10 cellular contexts compared by ENCODE assay signal in the genomic region with DNA sequence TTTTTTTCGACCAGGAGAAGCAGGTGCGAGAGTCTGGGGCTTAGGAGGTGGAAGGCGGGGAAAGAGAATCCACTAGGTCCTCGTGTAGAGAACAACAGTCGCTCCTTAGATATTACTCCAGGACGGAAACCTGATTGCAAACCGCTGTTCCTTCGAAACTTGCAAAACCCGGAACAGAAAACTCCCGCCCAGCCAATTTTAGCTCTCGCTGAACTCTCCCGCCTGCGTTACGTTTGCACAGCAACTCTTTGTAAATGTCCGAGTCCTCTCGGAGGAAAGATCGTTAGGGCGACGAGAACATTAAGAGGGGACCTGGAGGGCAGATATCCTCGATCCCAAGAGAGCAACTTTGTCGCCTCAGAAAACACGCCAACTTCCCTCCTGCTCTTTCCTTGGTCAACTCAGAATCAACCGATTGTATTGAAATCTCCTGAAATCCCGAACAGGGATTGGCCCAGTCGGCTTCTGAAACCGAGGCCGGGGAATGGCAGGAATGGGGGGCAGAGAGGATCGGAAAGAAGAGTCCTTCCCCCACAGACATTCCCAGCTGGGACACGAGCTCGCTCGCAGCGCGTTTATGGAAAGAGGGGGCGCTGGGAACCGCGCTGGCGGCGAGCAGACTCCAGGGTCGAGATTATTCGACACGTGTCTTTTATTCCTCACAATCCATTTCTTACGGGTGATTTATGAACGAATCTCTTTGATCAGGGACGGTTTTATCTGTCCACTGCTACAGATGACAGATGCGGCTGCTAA. TPM values are rescaled to one million over a fixed set of nuclear protein-coding genes. Genes with fewer than 3 reads are reported as not detected.
DNase-seq lines count a peak whose midpoint lies in the region; ATAC-seq, FAIRE-seq and TF ChIP-seq lines count a peak whose summit lies in the region.
"Had no signal": no experiment of that assay in that cellular context is flagged by ENCODE, and none has a peak within 500 bp of the region (broad histone marks: within the 10 kb centered on the region; RNA-seq: fewer than 3 reads in every experiment).

No MANE protein-coding gene starts in this region.

- H3K9me3 ChIP-seq in GM12878 (replicated peaks; ENCODE audit: control insufficient read depth, insufficient read depth, low read length) = no peaks in the 10 kb centered on the region; the same call in 1 of the 3 replicates
- H3K9me3 ChIP-seq in keratinocyte (ENCODE audit: control insufficient read depth, low read depth, low read length) = no peaks in the 10 kb centered on the region
- no peaks in the 10 kb centered on the region for H3K9me3 ChIP-seq in thoracic aorta

- DNase-seq in NCI-H1417 (lab: John Stamatoyannopoulos, UW) (peak; percentile 19 to 65 (median 54)), NCI-H1417 treated with DMSO at 0.1 percent for 48 hours (lab: John Stamatoyannopoulos, UW) (no peak), GM12878 (ENCODE audit: low read depth, low spot score) (no peak), keratinocyte (ENCODE audit: low read depth, low spot score) (no peak), thoracic aorta (ENCODE audit: low spot score) (no peak), RKO (ENCODE audit: low spot score) (no peak), SKM-1 treated with dmso at 0.1 percent for 144 hours (lab: John Stamatoyannopoulos, UW; ENCODE audit: unreplicated experiment) (no peak), amniotic stem cell (lab: John Stamatoyannopoulos, UW) (no peak)

- no peaks in the 10 kb centered on the region for H3K9me1 ChIP-seq in keratinocyte (ENCODE audit: control insufficient read depth, extremely low read depth, insufficient read depth, low read length)

- RAD21 ChIA-PET in GM12878 (lab: Charles Lee; ENCODE audit: unreplicated experiment) = no interaction called here

- POLR2A ChIA-PET in GM12878 (lab: Charles Lee) = no interaction called here

- no peaks in the 10 kb centered on the region for H3K79me2 ChIP-seq in GM12878 (ENCODE audit: control insufficient read depth, insufficient read depth, low read length)
- no peaks in the 10 kb centered on the region for H3K79me2 ChIP-seq in keratinocyte (ENCODE audit: control insufficient read depth, insufficient read depth, low read length)

- no peak for TF ChIP-seq RAD21 in GM12878 (IDR thresholded peaks at IDR 0.05; ENCODE audit: insufficient read depth, low read depth, low read length)

- no peak for FAIRE-seq in GM12878 (lab: Jason Lieb, UNC)
- no peak for FAIRE-seq in keratinocyte (lab: Jason Lieb, UNC)
- FAIRE-seq: A204.1 had no signal

- H3K27me3 ChIP-seq in GM12878 (replicated peaks in 1 of 2; ENCODE audit: control insufficient read depth in 2 of 2, insufficient read depth in 2 of 2, low read length in 1 of 2) (peaks cover 8 to 20% of the 10 kb centered on the region in 2 experiments), keratinocyte (ENCODE audit: control insufficient read depth, extremely low read depth, insufficient read depth, low read length) (peaks cover 63% of the 10 kb centered on the region), thoracic aorta (replicated peaks; ENCODE audit: insufficient read depth) (no peaks in the 10 kb centered on the region)

- TF ChIP-seq POLR2A in GM12878 (IDR thresholded peaks at IDR 0.05; ENCODE audit: low read depth, low read length) = no peak

- H3K36me3 ChIP-seq in GM12878 (ENCODE audit: control insufficient read depth in 2 of 2, insufficient read depth in 2 of 2, low read length in 1 of 2) = no peaks in the 10 kb centered on the region
- H3K36me3 ChIP-seq in keratinocyte (ENCODE audit: control insufficient read depth in 2 of 2, extremely low read depth in 1 of 2, insufficient read depth in 2 of 2, low read length in 2 of 2) = no peaks in the 10 kb centered on the region
- no peaks in the 10 kb centered on the region for H3K36me3 ChIP-seq in thoracic aorta

- no TSS peak for BruUV-seq in GM12878 (replicated peaks; lab: Mats Ljungman, UMichigan)

- CTCF ChIA-PET in GM12878 (lab: Yijun Ruan, JAX) = no interaction called here

- H2AFZ ChIP-seq in GM12878 (ENCODE audit: control insufficient read depth, low read depth, low read length) (no peak overlapping the region), keratinocyte (ENCODE audit: control insufficient read depth, low read length) (peak overlapping the region; percentile 75)

- no peak for ATAC-seq in GM12878
- peak; percentile 56 for ATAC-seq in thoracic aorta (ENCODE audit: insufficient number of reproducible peaks, low FRiP score, low read depth)

- dilution Hi-C loops in keratinocyte (cut with MboI; ENCODE audit: extremely low pct_ligation_motif_present, low sequenced_read_pairs) = no loop called here

- WGBS in GM12878 (ENCODE audit: insufficient coverage, insufficient replicate concordance, low lambda C conversion rate, missing lambda C conversion rate) = 19% methylated on average over 43 of the region's 45 CpGs

- SMC1A ChIA-PET in GM12878 (lab: Charles Lee; ENCODE audit: uncharacterized antibody, unreplicated experiment) = no interaction called here

- no peak overlapping the region for H3K4me3 ChIP-seq in GM12878
- H3K4me3 ChIP-seq in keratinocyte (ENCODE audit: control insufficient read depth in 2 of 3, extremely low read depth in 1 of 3, insufficient read depth in 2 of 3, low read depth in 1 of 3, low read length in 3 of 3) = peak overlapping the region in 2 of 3 experiments; percentile 55 to 68
- H3K4me3 ChIP-seq in thoracic aorta = peak overlapping the region; percentile 76

- H3K4me1 ChIP-seq in GM12878 (ENCODE audit: control insufficient read depth, insufficient read depth, low read length) = no peaks in the 10 kb centered on the region; the same call in 1 of the 2 replicates
- H3K4me1 ChIP-seq in keratinocyte (ENCODE audit: control insufficient read depth, extremely low read depth, insufficient read depth, low read length) = peaks cover 12% of the 10 kb centered on the region
- H3K4me1 ChIP-seq in thoracic aorta (ENCODE audit: control insufficient read depth in 1 of 2, low read depth in 2 of 2) = peaks cover 6 to 14% of the 10 kb centered on the region in 2 donors

- no peak for TF ChIP-seq CTCF in GM12878 (IDR thresholded peaks at IDR 0.05 in 2 of 3, conservative IDR thresholded peaks at IDR 0.05 in 1 of 3; ENCODE audit: control insufficient read depth in 2 of 3, extremely low read depth in 1 of 3, insufficient read depth in 1 of 3, low read depth in 3 of 3, low read length in 3 of 3)
- TF ChIP-seq CTCF in keratinocyte (optimal IDR thresholded peaks at IDR 0.05 in 1 of 3, IDR thresholded peaks at IDR 0.05 in 1 of 3, conservative IDR thresholded peaks at IDR 0.05 in 1 of 3; ENCODE audit: extremely low read depth in 1 of 3, insufficient read depth in 2 of 3, low read length in 3 of 3) = no peak
- TF ChIP-seq CTCF in thoracic aorta (IDR thresholded peaks at IDR 0.05) = no peak

- no peak for TF ChIP-seq EP300 in GM12878 (IDR thresholded peaks at IDR 0.05; ENCODE audit: borderline replicate concordance in 1 of 2, control insufficient read depth in 1 of 2, low read depth in 2 of 2, low read length in 2 of 2)

- intact Hi-C loops in GM12878 (cut with micrococcal nuclease; ENCODE audit: unreplicated experiment) = no loop called here

- H4K20me1 ChIP-seq in GM12878 (ENCODE audit: control insufficient read depth, insufficient read depth) (no peaks in the 10 kb centered on the region), keratinocyte (ENCODE audit: control insufficient read depth, extremely low read depth, insufficient read depth, low read length) (no peaks in the 10 kb centered on the region)

- H3K27ac ChIP-seq in GM12878 (ENCODE audit: control insufficient read depth, insufficient read depth) = no peak overlapping the region
- H3K27ac ChIP-seq in keratinocyte (ENCODE audit: control insufficient read depth, insufficient read depth, low read length) = no peak overlapping the region
- H3K27ac ChIP-seq in thoracic aorta = peak overlapping the region; percentile 70 to 77
- H3K27ac ChIP-seq: HL-60 had no signal

- in situ Hi-C loops in GM12878 (cut with MboI) = loop anchor here (25.0 kb wide), 1 partner anchor 555 kb away; no protein-coding TSS in a partner anchor

- H3K4me2 ChIP-seq in GM12878 (ENCODE audit: control insufficient read depth, insufficient read depth) (no peak overlapping the region), keratinocyte (ENCODE audit: control insufficient read depth, extremely low read depth, insufficient read depth, low read depth, low read length) (peak overlapping the region; percentile 79)

- H3K9ac ChIP-seq in GM12878 (ENCODE audit: control insufficient read depth, insufficient read depth, low read length) (no peak overlapping the region), keratinocyte (ENCODE audit: control insufficient read depth, extremely low read depth, insufficient read depth, low read length) (no peak overlapping the region)

RNA-seq across cellular contexts. Expression of gene TWIST1, which starts 9.9 kb away (rescaled TPM):
- total RNA-seq in GM12878 (2013; cell fraction: nucleolus; rRNA removed) = not detected in 2 replicates
- total RNA-seq in GM12878 (2014; rRNA removed) (not detected in 2 replicates), GM12878 (2014; rRNA removed; fragmentation: Illumina TruSeq; extraction: Trizol) (not detected in 2 replicates), GM12878 (2021) (not detected in 2 replicates), thoracic aorta (10 to 100 TPM; 14.2 to 26.0 TPM)
- polyA plus RNA-seq in GM12878 (2011; ENCODE audit: low read depth) = not detected
- polyA plus RNA-seq in GM12878 (2011; rRNA removed) (not detected in 2 replicates), GM12878 (2014; fragmentation: Illumina TruSeq; extraction: Trizol) (not detected in 2 replicates), GM12878 (2014; fragmentation: Nextera tagmentation; extraction: Ambion mirVana) (not detected), GM12878 (2014; rRNA removed) (not detected in 2 replicates), GM12878 (2016; fragmentation: Nextera tagmentation; extraction: Ambion mirVana) (not detected), keratinocyte (1.5 to 3.0 TPM (median 1.7 TPM) in 3 replicates)
- not detected in 2 replicates for polyA plus RNA-seq in GM12878 (2011; cell fraction: cytosol; rRNA removed)
- not detected in 2 replicates for polyA plus RNA-seq in GM12878 (2011; cell fraction: nucleus; rRNA removed)
- polyA plus RNA-seq in GM12878 (2012) = not detected in 2 replicates
- not detected in 2 replicates for polyA minus RNA-seq in GM12878 (2011; rRNA and poly(A)+ RNA removed)
- polyA minus RNA-seq in GM12878 (2011; cell fraction: cytosol; rRNA and poly(A)+ RNA removed) = not detected in 2 replicates
- polyA minus RNA-seq in GM12878 (2011; cell fraction: nucleus; rRNA and poly(A)+ RNA removed) = not detected in 2 replicates
- polyA plus RNA-seq in keratinocyte (2011; ENCODE audit: low read depth) = 1.1 TPM
- 2.2 and 4.0 TPM in 2 replicates for polyA plus RNA-seq in keratinocyte (2011; cell fraction: cytosol; rRNA removed)
- polyA plus RNA-seq in keratinocyte (2011; cell fraction: nucleus; rRNA removed) = 2.1 and 3.5 TPM in 2 replicates
- polyA plus RNA-seq in keratinocyte (2012; ENCODE audit: low replicate concordance) = 2.7 and 3.3 TPM in 2 replicates
- polyA minus RNA-seq in keratinocyte = 0.74 to 3.1 TPM in 2 of 3 replicates, not detected in the other
- polyA minus RNA-seq in keratinocyte (2011; cell fraction: cytosol; rRNA and poly(A)+ RNA removed) = 6.5 TPM
- polyA minus RNA-seq in keratinocyte (2011; cell fraction: nucleus; rRNA and poly(A)+ RNA removed) = 1.6 and 1.7 TPM in 2 replicates

RNA-seq across cellular contexts. Expression of gene FERD3L, which starts 37.7 kb away (rescaled TPM):
- total RNA-seq in GM12878 (2013; cell fraction: nucleolus; rRNA removed) = not detected in 2 replicates
- total RNA-seq in GM12878 (2014; rRNA removed) = not detected in 2 replicates
- not detected in 2 replicates for total RNA-seq in GM12878 (2014; rRNA removed; fragmentation: Illumina TruSeq; extraction: Trizol)
- not detected in 2 replicates for total RNA-seq in GM12878 (2021)
- polyA plus RNA-seq in GM12878 (2011; ENCODE audit: low read depth) = not detected
- polyA plus RNA-seq in GM12878 (2011; rRNA removed) = not detected in 2 replicates
- not detected in 2 replicates for polyA plus RNA-seq in GM12878 (2011; cell fraction: cytosol; rRNA removed)
- not detected in 2 replicates for polyA plus RNA-seq in GM12878 (2011; cell fraction: nucleus; rRNA removed)
- not detected in 2 replicates for polyA plus RNA-seq in GM12878 (2012)
- not detected in 2 replicates for polyA plus RNA-seq in GM12878 (2014; fragmentation: Illumina TruSeq; extraction: Trizol)
- not detected for polyA plus RNA-seq in GM12878 (2014; fragmentation: Nextera tagmentation; extraction: Ambion mirVana)
- not detected in 2 replicates for polyA plus RNA-seq in GM12878 (2014; rRNA removed)
- not detected for polyA plus RNA-seq in GM12878 (2016; fragmentation: Nextera tagmentation; extraction: Ambion mirVana)
- polyA minus RNA-seq in GM12878 (2011; rRNA and poly(A)+ RNA removed) = not detected in 2 replicates
- polyA minus RNA-seq in GM12878 (2011; cell fraction: cytosol; rRNA and poly(A)+ RNA removed) = not detected in 2 replicates
- polyA minus RNA-seq in GM12878 (2011; cell fraction: nucleus; rRNA and poly(A)+ RNA removed) = not detected in 2 replicates
- polyA plus RNA-seq in keratinocyte = not detected in 3 replicates
- polyA plus RNA-seq in keratinocyte (2011; ENCODE audit: low read depth) = not detected
- polyA plus RNA-seq in keratinocyte (2011; cell fraction: cytosol; rRNA removed) = not detected in 2 replicates
- polyA plus RNA-seq in keratinocyte (2011; cell fraction: nucleus; rRNA removed) = not detected in 2 replicates
- not detected in 2 replicates for polyA plus RNA-seq in keratinocyte (2012; ENCODE audit: low replicate concordance)
- not detected in 3 replicates for polyA minus RNA-seq in keratinocyte
- polyA minus RNA-seq in keratinocyte (2011; cell fraction: cytosol; rRNA and poly(A)+ RNA removed) = not detected
- not detected in 2 replicates for polyA minus RNA-seq in keratinocyte (2011; cell fraction: nucleus; rRNA and poly(A)+ RNA removed)
- not detected for total RNA-seq in thoracic aorta

Comparison
In these comparisons a context has a peak if more than half of its experiments do, and no peak if none do; other contexts are left out.
1. DNase-seq: peak in NCI-H1417 (3 of 3); none in NCI-H1417 treated with DMSO at 0.1 percent for 48 hours (single experiment), GM12878 (single experiment), keratinocyte (single experiment), thoracic aorta (single experiment), RKO (single experiment), SKM-1 treated with dmso at 0.1 percent for 144 hours (single experiment) and amniotic stem cell (single experiment).
2. H3K27ac ChIP-seq: peak in thoracic aorta (2 of 2); none in GM12878 (single experiment) and keratinocyte (single experiment).
3. RNA of gene TWIST1, which starts 9.9 kb away (total RNA-seq): 14.2 to 26.0 TPM in thoracic aorta; not detected in GM12878; every median in the first group is over 10 times any median in the second.